In the genomic region with DNA sequence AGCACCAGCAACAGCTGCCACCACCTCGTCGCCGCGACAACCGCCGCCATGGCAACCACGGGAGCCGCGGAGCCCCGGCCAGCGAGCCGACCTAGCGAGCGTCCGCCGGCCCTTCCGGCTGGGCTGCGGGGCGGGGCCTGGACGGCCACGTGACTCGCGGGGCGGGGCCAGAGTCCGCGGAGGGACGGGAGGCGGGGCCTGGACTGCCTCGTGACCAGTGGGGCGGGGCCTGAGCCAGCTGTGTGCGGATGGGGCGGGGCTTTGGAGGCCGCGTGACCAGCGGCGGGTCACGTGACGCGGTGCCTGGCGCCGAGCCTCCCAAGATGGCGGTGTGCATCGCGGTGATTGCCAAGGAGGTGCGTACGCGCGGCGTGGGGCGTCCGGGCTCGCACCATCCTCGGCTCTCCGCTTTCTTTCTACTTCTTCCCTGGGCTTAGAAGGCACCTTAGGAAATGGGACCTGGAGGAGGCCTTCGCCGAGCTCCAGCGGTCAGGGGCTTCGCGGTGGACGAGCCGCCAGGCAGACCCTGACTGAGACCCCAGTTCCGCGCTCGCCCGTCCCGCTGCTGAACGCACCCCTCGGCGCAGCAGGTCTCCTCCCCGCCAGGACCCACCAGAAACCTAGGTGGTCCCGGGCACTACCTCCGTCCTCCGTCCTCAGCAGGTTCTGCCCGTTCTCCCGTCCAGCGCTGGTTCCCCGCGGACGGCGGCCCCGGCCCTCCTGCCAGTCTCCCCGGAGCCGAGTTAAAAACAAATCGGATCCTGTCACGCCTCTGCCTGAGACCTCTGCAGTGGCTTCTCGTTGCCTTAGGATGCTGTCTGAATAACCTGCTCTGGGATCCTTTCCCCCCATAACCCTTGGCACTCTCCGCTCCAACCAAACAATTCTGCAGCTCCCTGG, we compare ENCODE assay signal across 8 cellular contexts. TPM values are rescaled to one million over a fixed set of nuclear protein-coding genes. Genes with fewer than 3 reads are reported as not detected.
DNase-seq lines count a peak whose midpoint lies in the region; FAIRE-seq and TF ChIP-seq lines count a peak whose summit lies in the region.

TSS of gene GALNS (minus strand) at position 120 of the 900 bp plus-strand sequence. CDS start at position 50, 70 bp downstream.
A gene with protein sequence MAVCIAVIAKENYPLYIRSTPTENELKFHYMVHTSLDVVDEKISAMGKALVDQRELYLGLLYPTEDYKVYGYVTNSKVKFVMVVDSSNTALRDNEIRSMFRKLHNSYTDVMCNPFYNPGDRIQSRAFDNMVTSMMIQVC (plus strand): TSS at position 300 of the 900 bp plus-strand sequence. CDS start 24 bp downstream, at position 324.

- H3K4me3 Mint-ChIP-seq in activated naive CD4-positive, alpha-beta T cell treated with anti-CD3 and anti-CD28 coated beads for 36 hours: peak within 1 kb of the TSS; percentile 88

- H3K27me3 ChIP-seq in neutrophil: no peaks in the 10 kb centered on the region

- H3K27me3 Mint-ChIP-seq in activated naive CD4-positive, alpha-beta T cell treated with anti-CD3 and anti-CD28 coated beads for 36 hours (ENCODE audit: low read depth): no peaks in the 10 kb centered on the region

- no peaks in the 10 kb centered on the region for H3K36me3 Mint-ChIP-seq in activated naive CD4-positive, alpha-beta T cell treated with anti-CD3 and anti-CD28 coated beads for 36 hours (ENCODE audit: low read depth)

- TF ChIP-seq CTCF in HFF-Myc (IDR thresholded peaks at IDR 0.05; ENCODE audit: low read depth, low read length, missing control alignments): no peak
- TF ChIP-seq CTCF in NB4 (IDR thresholded peaks at IDR 0.05; ENCODE audit: low read depth, low read length): no peak
- peak; percentile 53 for TF ChIP-seq CTCF in neutrophil (IDR thresholded peaks at IDR 0.05)
- no peak for TF ChIP-seq CTCF in subcutaneous adipose tissue (IDR thresholded peaks at IDR 0.05; ENCODE audit: low read depth)

- TF ChIP-seq POLR2A in NB4 (IDR thresholded peaks at IDR 0.05; ENCODE audit: extremely low read depth, insufficient read length): peak; percentile 75

- H3K4me3 ChIP-seq in HFF-Myc (replicated peaks; ENCODE audit: low read depth, low read length): peak within 1 kb of the TSS; percentile 98
- H3K4me3 ChIP-seq in NB4 (ENCODE audit: low read depth, low read length): peak within 1 kb of the TSS; percentile 85
- peak within 1 kb of the TSS; percentile 70 to 97 for H3K4me3 ChIP-seq in neutrophil (ENCODE audit: low read depth in 1 of 2, low read length in 1 of 2)

- CTCF ChIA-PET in activated naive CD4-positive, alpha-beta T cell treated with anti-CD3 and anti-CD28 coated beads for 36 hours (lab: Charles Lee): interaction anchor here (0.6 to 2.9 kb wide), 12 partner anchors 42 to 359 kb away, joined by 3 to 45 read pairs (median 5); partner anchors contain the start of gene APRT

- intact Hi-C loops in activated naive CD4-positive, alpha-beta T cell treated with anti-CD3 and anti-CD28 coated beads for 36 hours (cut with micrococcal nuclease): loop anchor here (1.0 to 2.0 kb wide), 6 partner anchors 45 to 703 kb away; partner anchors contain the start of genes CDT1, CTU2, RNF166 and RPL13

- H3K9me3 ChIP-seq in neutrophil: no peaks in the 10 kb centered on the region

- H3K9me3 Mint-ChIP-seq in activated naive CD4-positive, alpha-beta T cell treated with anti-CD3 and anti-CD28 coated beads for 36 hours: no peaks in the 10 kb centered on the region

- H3K36me3 ChIP-seq in neutrophil: peaks cover 21% of the 10 kb centered on the region

- DNase-seq in GM03348 (ENCODE audit: low spot score) (peak; percentile 100), HFF-Myc (ENCODE audit: extremely low read depth, low read depth) (peak; percentile 77), NB4 (ENCODE audit: low read depth) (peak; percentile 95), SK-N-DZ (ENCODE audit: low spot score) (peak; percentile 95), frontal cortex (ENCODE audit: low spot score in 2 of 2) (peak; percentile 100)
- peak; percentile 99 for DNase-seq in activated naive CD4-positive, alpha-beta T cell treated with anti-CD3 and anti-CD28 coated beads for 36 hours

- peaks cover 23% of the 10 kb centered on the region for H3K4me1 Mint-ChIP-seq in activated naive CD4-positive, alpha-beta T cell treated with anti-CD3 and anti-CD28 coated beads for 36 hours (ENCODE audit: low read depth)

- peak within 1 kb of the TSS; percentile 63 for H3K27ac Mint-ChIP-seq in activated naive CD4-positive, alpha-beta T cell treated with anti-CD3 and anti-CD28 coated beads for 36 hours

- peak within 1 kb of the TSS; percentile 94 for H3K27ac ChIP-seq in neutrophil

- peaks cover 65 to 69% of the 10 kb centered on the region in 2 experiments for H3K4me1 ChIP-seq in neutrophil (ENCODE audit: control insufficient read depth in 1 of 2, insufficient read depth in 1 of 2, low read depth in 1 of 2, low read length in 1 of 2)

- no peak for FAIRE-seq in frontal cortex (lab: Jason Lieb, UNC)

RNA-seq across cellular contexts. Expression of gene GALNS, which starts in this region (rescaled TPM):
- 12.5 and 12.6 TPM in 2 replicates for polyA plus RNA-seq in SK-N-DZ (2014; cell fraction: cytosol; rRNA removed)
- 24.2 and 25.6 TPM in 2 replicates for polyA plus RNA-seq in SK-N-DZ (2014; cell fraction: nucleus; rRNA removed)
- total RNA-seq in activated naive CD4-positive, alpha-beta T cell treated with anti-CD3 and anti-CD28 coated beads for 36 hours: 10 to 100 TPM; 10.9 to 11.2 TPM
- total RNA-seq in frontal cortex (5.7 TPM), subcutaneous adipose tissue (10 to 100 TPM; 17.2 to 48.6 (median 18.2) TPM)

RNA-seq across cellular contexts. Expression of the second gene that starts in this region (rescaled TPM):
- polyA plus RNA-seq in SK-N-DZ (2014; cell fraction: cytosol; rRNA removed): 73.5 and 79.4 TPM in 2 replicates
- polyA plus RNA-seq in SK-N-DZ (2014; cell fraction: nucleus; rRNA removed): 69.1 and 79.2 TPM in 2 replicates
- 10 to 100 TPM; 57.7 to 66.1 TPM for total RNA-seq in activated naive CD4-positive, alpha-beta T cell treated with anti-CD3 and anti-CD28 coated beads for 36 hours
- total RNA-seq in frontal cortex (26.5 TPM), subcutaneous adipose tissue (10 to 100 TPM; 30.9 to 49.4 (median 35.4) TPM)

Comparison
In these comparisons a context has a peak if more than half of its experiments do, and no peak if none do; other contexts are left out.
1. Peak in every context shown above with its lines: DNase-seq, H3K4me3 ChIP-seq and H3K27ac ChIP-seq.